Comparison of ENCODE assay signal across 27 cellular contexts in genomic region chr15:60119101-60119500, GRCh38.
DNase-seq lines count a peak whose midpoint lies in the region; ATAC-seq, FAIRE-seq and TF ChIP-seq lines count a peak whose summit lies in the region.
"Had no signal": no experiment of that assay in that cellular context is flagged by ENCODE, and none has a peak within 500 bp of the region (broad histone marks: within the 10 kb centered on the region; RNA-seq: fewer than 3 reads in every experiment).

No MANE protein-coding gene starts in this region.

- H3K9me3 ChIP-seq in ectodermal cell (ENCODE audit: control insufficient read depth, low read length) (no peaks in the 10 kb centered on the region), iPS-18a (ENCODE audit: control insufficient read depth, low read depth, low read length) (no peaks in the 10 kb centered on the region), pancreas (no peaks in the 10 kb centered on the region)
- H3K9me3 ChIP-seq: BE2C had no signal

- H2AFZ ChIP-seq in GM23338 (no peak overlapping the region), KMS-11 (ENCODE audit: low read depth) (peak overlapping the region; percentile 17; the same call in 1 of the 2 replicates)
- H2AFZ ChIP-seq: PC-9 had no signal

- H3K36me3 ChIP-seq in GM23338 (ENCODE audit: insufficient read depth): no peaks in the 10 kb centered on the region
- H3K36me3 ChIP-seq in KMS-11 (ENCODE audit: insufficient read depth): no peaks in the 10 kb centered on the region
- no peaks in the 10 kb centered on the region for H3K36me3 ChIP-seq in ectodermal cell (ENCODE audit: control insufficient read depth, insufficient read depth, low read length)
- no peaks in the 10 kb centered on the region for H3K36me3 ChIP-seq in iPS-18a (ENCODE audit: control insufficient read depth, low read depth, low read length)
- H3K36me3 ChIP-seq in pancreas: no peaks in the 10 kb centered on the region
- H3K36me3 ChIP-seq: BE2C had no signal

- H3K4me2 ChIP-seq in GM23338: peak overlapping the region; percentile 68
- H3K4me2 ChIP-seq in KMS-11: peak overlapping the region; percentile 68
- H3K4me2 ChIP-seq: PC-9 had no signal

- H3K27me3 Mint-ChIP-seq in GM23338 (ENCODE audit: insufficient read depth, low read depth, poor library complexity): peaks cover 22% of the 10 kb centered on the region

- peak overlapping the region; percentile 35; the same call in 1 of the 2 replicates for H3K27ac ChIP-seq in GM23338 (ENCODE audit: low read depth)
- peak overlapping the region; percentile 68 for H3K27ac ChIP-seq in KMS-11
- peak overlapping the region; percentile 74 for H3K27ac ChIP-seq in ectodermal cell (ENCODE audit: insufficient read depth, low read depth, low read length, poor library complexity, severe bottlenecking)
- no peak overlapping the region for H3K27ac ChIP-seq in iPS-18a (ENCODE audit: low read length)
- no peak overlapping the region for H3K27ac ChIP-seq in pancreas
- H3K27ac ChIP-seq: PC-9 had no signal

- no peak for TF ChIP-seq CTCF in GM23338 (conservative IDR thresholded peaks at IDR 0.05; ENCODE audit: low read depth in 2 of 2)
- TF ChIP-seq CTCF in KMS-11 (conservative IDR thresholded peaks at IDR 0.05; ENCODE audit: low read depth, low read length): no peak
- TF ChIP-seq CTCF in pancreas (IDR thresholded peaks at IDR 0.05): no peak

- no peaks in the 10 kb centered on the region for H4K20me1 ChIP-seq in GM23338 (replicated peaks; ENCODE audit: insufficient read depth)
- no peaks in the 10 kb centered on the region for H4K20me1 ChIP-seq in KMS-11 (ENCODE audit: insufficient read depth)

- peaks cover 3% of the 10 kb centered on the region; the same call in 1 of the 2 replicates for H3K9me2 ChIP-seq in GM23338 (ENCODE audit: insufficient read depth)

- H3K9me3 Mint-ChIP-seq in GM23338: no peaks in the 10 kb centered on the region
- H3K9me3 Mint-ChIP-seq: CD14-positive monocyte; CD8-positive, alpha-beta memory T cell; HFFc6 had no signal

- no peaks in the 10 kb centered on the region for H3K79me2 ChIP-seq in GM23338 (replicated peaks; ENCODE audit: insufficient read depth)
- H3K79me2 ChIP-seq in KMS-11 (ENCODE audit: insufficient read depth, low read depth): no peaks in the 10 kb centered on the region

- no peaks in the 10 kb centered on the region for H3K36me3 Mint-ChIP-seq in GM23338 (ENCODE audit: low read depth)
- H3K36me3 Mint-ChIP-seq: CD14-positive monocyte; CD8-positive, alpha-beta memory T cell had no signal

- WGBS in ectodermal cell, 2 experiments: 3 to 5% methylated on average over 3 to 4 of the region's 4 CpGs
- WGBS in pancreas, 2 donors: 41 to 42% methylated on average over 4 of the region's 4 CpGs

- H3K4me3 ChIP-seq in GM23338 (peak overlapping the region; percentile 45), KMS-11 (IDR thresholded peaks at IDR 0.05; ENCODE audit: insufficient read depth, low read depth, low read length) (no peak overlapping the region), ectodermal cell (ENCODE audit: insufficient read depth, low read depth, low read length) (no peak overlapping the region), iPS-18a (ENCODE audit: low read length) (peak overlapping the region; percentile 49), pancreas (no peak overlapping the region)
- H3K4me3 ChIP-seq: PC-9 had no signal

- DNase-seq in GM23338 (ENCODE audit: low spot score): no peak
- DNase-seq in activated naive CD4-positive, alpha-beta T cell treated with Interleukin-2 at 50 U/mL for 16 hours: no peak
- no peak for DNase-seq in pancreas
- DNase-seq in HuH-7 (ENCODE audit: low spot score): no peak
- no peak for DNase-seq in SW480 (ENCODE audit: low spot score)
- DNase-seq: 8988T; ACHN; BE2C; CD8-positive, alpha-beta memory T cell; DMS 273 treated with DMSO at 0.1 percent for 48 hours; DMS79 treated with DMSO at 0.1 percent for 48 hours; H7; HFFc6; Karpas-422; NCI-H146; NCI-H2107; NCI-H446; NK-92 treated with Interleukin-12 subunit alpha and Interleukin-12 subunit beta, amount 100 ng/mL, for 24 hours; PC-9; Right ventricle myocardium superior; RPMI8226 had no signal

- peak overlapping the region; percentile 60 for H3K4me3 Mint-ChIP-seq in GM23338
- H3K4me3 Mint-ChIP-seq: CD14-positive monocyte; CD8-positive, alpha-beta memory T cell; HFFc6 had no signal

- H3K9ac ChIP-seq in KMS-11 (no peak overlapping the region; the same call in 1 of the 2 replicates), iPS-18a (ENCODE audit: low read length) (no peak overlapping the region)

- H3F3A ChIP-seq in GM23338 (replicated peaks; ENCODE audit: low read depth): peaks cover 19% of the 10 kb centered on the region; the same call in 1 of the 2 replicates

- H3K4me1 Mint-ChIP-seq in GM23338: peaks cover 68% of the 10 kb centered on the region
- H3K4me1 Mint-ChIP-seq: CD14-positive monocyte had no signal

- H3K27me3 ChIP-seq in GM23338 (ENCODE audit: insufficient read depth) (peaks cover 46% of the 10 kb centered on the region), KMS-11 (ENCODE audit: insufficient read depth, low read depth) (no peaks in the 10 kb centered on the region), ectodermal cell (ENCODE audit: control insufficient read depth, insufficient read depth, low read length, poor library complexity, severe bottlenecking) (no peaks in the 10 kb centered on the region), iPS-18a (ENCODE audit: control insufficient read depth, insufficient read depth, low read length) (peaks cover 19% of the 10 kb centered on the region), pancreas (peaks cover 0 to 9% (median 3%) of the 10 kb centered on the region in 4 donors)

- no peak for ATAC-seq in GM23338
- no peak for ATAC-seq in pancreas

- peaks cover 66% of the 10 kb centered on the region for H3K4me1 ChIP-seq in GM23338 (ENCODE audit: insufficient read depth)
- H3K4me1 ChIP-seq in KMS-11 (ENCODE audit: low read depth, poor library complexity, severe bottlenecking): peaks cover 70% of the 10 kb centered on the region
- H3K4me1 ChIP-seq in ectodermal cell (ENCODE audit: control insufficient read depth, insufficient read depth, low read length): peaks cover 41% of the 10 kb centered on the region
- H3K4me1 ChIP-seq in iPS-18a (ENCODE audit: control insufficient read depth, low read depth, low read length): peaks cover 65% of the 10 kb centered on the region
- H3K4me1 ChIP-seq in pancreas: no peaks in the 10 kb centered on the region
- H3K4me1 ChIP-seq: BE2C had no signal

- no peak for FAIRE-seq in pancreas (lab: Jason Lieb, UNC)
- FAIRE-seq: GM19239, HTR-8/SVneo had no signal

- no peak overlapping the region for H3K27ac Mint-ChIP-seq in GM23338
- H3K27ac Mint-ChIP-seq: CD14-positive monocyte; CD8-positive, alpha-beta memory T cell; HFFc6 had no signal

- intact Hi-C loops in pancreas (cut with DNase I): no loop called here

TF ChIP-seq in GM23338, 12 proteins besides CTCF, POLR2A, EP300 and RAD21 (continues in another document):
- TF ChIP-seq JUNB (IDR thresholded peaks at IDR 0.05; ENCODE audit: unreplicated experiment) (no peak), ZNF331 (CRISPR knock-in tag; IDR thresholded peaks at IDR 0.05; ENCODE audit: low read depth) (no peak)

Comparison
In these comparisons a context has a peak if more than half of its experiments do, and no peak if none do; other contexts are left out.
1. H3K27ac ChIP-seq: peak in GM23338 (single experiment), KMS-11 (single experiment) and ectodermal cell (single experiment); none in iPS-18a (single experiment) and pancreas (0 of 4).
2. H3K4me3 ChIP-seq: peak in GM23338 (single experiment) and iPS-18a (single experiment); none in KMS-11 (single experiment), ectodermal cell (single experiment) and pancreas (0 of 4).